In the genomic region with DNA sequence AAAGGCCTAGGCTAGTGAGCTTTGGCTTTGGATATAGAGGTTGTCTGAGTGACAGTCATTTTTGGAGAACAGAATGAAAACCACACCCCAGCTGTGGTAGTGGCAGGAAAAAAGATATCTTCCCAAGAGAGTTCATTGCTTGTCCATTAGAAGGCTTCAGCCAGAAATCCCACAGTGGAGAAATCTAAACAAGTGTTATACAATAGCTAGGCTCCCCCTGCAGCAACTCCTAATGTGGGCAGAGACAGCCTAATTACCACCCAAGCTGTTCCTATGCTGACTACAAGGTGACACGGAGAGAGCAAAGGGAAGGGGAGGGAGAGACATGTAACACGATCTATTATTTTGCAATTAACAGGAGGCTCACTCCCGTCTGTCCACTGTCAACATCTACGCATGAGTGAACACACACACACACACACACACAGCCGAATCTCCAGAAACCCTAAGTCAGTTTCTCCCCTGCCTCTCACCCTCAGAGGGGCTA, we compare ENCODE assay signal across 1 cellular context.
TF ChIP-seq lines count a peak whose summit lies in the region.

No MANE protein-coding gene starts in this region.

TF ChIP-seq in HEK293, 187 proteins besides CTCF, POLR2A, EP300 and RAD21 (continued from another document and continues in another):
- TF ChIP-seq, protein P1, sequence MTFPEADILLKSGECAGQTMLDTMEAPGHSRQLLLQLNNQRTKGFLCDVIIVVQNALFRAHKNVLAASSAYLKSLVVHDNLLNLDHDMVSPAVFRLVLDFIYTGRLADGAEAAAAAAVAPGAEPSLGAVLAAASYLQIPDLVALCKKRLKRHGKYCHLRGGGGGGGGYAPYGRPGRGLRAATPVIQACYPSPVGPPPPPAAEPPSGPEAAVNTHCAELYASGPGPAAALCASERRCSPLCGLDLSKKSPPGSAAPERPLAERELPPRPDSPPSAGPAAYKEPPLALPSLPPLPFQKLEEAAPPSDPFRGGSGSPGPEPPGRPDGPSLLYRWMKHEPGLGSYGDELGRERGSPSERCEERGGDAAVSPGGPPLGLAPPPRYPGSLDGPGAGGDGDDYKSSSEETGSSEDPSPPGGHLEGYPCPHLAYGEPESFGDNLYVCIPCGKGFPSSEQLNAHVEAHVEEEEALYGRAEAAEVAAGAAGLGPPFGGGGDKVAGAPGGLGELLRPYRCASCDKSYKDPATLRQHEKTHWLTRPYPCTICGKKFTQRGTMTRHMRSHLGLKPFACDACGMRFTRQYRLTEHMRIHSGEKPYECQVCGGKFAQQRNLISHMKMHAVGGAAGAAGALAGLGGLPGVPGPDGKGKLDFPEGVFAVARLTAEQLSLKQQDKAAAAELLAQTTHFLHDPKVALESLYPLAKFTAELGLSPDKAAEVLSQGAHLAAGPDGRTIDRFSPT (tag by site-specific recombination; IDR thresholded peaks at IDR 0.05): peak; percentile 63
- TF ChIP-seq FEZF1 (tag by site-specific recombination; IDR thresholded peaks at IDR 0.05) (peak; percentile 67), MZF1 (tag by site-specific recombination; IDR thresholded peaks at IDR 0.05; ENCODE audit: borderline replicate concordance) (peak; percentile 82), ZNF132 (tag by site-specific recombination; IDR thresholded peaks at IDR 0.05; ENCODE audit: borderline replicate concordance) (no peak), ZNF660 (tag by site-specific recombination; IDR thresholded peaks at IDR 0.05) (no peak), ZNF701 (tag by site-specific recombination; IDR thresholded peaks at IDR 0.05) (no peak), ZNF776 (tag by site-specific recombination; IDR thresholded peaks at IDR 0.05; ENCODE audit: borderline replicate concordance) (no peak), YY1 (tag by site-specific recombination; IDR thresholded peaks at IDR 0.05) (no peak), ZNF548 (tag by site-specific recombination; IDR thresholded peaks at IDR 0.05) (0 out of 2 replicates have a peak, but pooled peaks have one; percentile 51), ZNF23 (tag by site-specific recombination; IDR thresholded peaks at IDR 0.05; ENCODE audit: borderline replicate concordance) (no peak), ZNF561 (tag by site-specific recombination; IDR thresholded peaks at IDR 0.05; ENCODE audit: borderline replicate concordance) (0 out of 2 replicates have a peak, but pooled peaks have one; percentile 33), RBAK (tag by site-specific recombination; IDR thresholded peaks at IDR 0.05) (no peak), ZNF585B (tag by site-specific recombination; IDR thresholded peaks at IDR 0.05) (no peak), ZNF654 (tag by site-specific recombination; IDR thresholded peaks at IDR 0.05; ENCODE audit: low read depth) (no peak), BCL11A (tag by site-specific recombination; IDR thresholded peaks at IDR 0.05; ENCODE audit: low read depth) (0 out of 2 replicates have a peak, but pooled peaks have one; percentile 25), WT1 (tag by site-specific recombination; IDR thresholded peaks at IDR 0.05) (peak; percentile 99), ZNF544 (tag by site-specific recombination; IDR thresholded peaks at IDR 0.05) (no peak), ZNF423 (tag by site-specific recombination; IDR thresholded peaks at IDR 0.05) (no peak), ZFHX2 (tag by site-specific recombination; conservative IDR thresholded peaks at IDR 0.05) (peak; percentile 76), SP7 (tag by site-specific recombination; IDR thresholded peaks at IDR 0.05) (peak; percentile 96), OSR2 (tag by site-specific recombination; IDR thresholded peaks at IDR 0.05) (peak; percentile 82), ZNF366 (tag by site-specific recombination; conservative IDR thresholded peaks at IDR 0.05) (peak; percentile 38; the same call in 1 of the 2 replicates)
- TF ChIP-seq, protein P2, sequence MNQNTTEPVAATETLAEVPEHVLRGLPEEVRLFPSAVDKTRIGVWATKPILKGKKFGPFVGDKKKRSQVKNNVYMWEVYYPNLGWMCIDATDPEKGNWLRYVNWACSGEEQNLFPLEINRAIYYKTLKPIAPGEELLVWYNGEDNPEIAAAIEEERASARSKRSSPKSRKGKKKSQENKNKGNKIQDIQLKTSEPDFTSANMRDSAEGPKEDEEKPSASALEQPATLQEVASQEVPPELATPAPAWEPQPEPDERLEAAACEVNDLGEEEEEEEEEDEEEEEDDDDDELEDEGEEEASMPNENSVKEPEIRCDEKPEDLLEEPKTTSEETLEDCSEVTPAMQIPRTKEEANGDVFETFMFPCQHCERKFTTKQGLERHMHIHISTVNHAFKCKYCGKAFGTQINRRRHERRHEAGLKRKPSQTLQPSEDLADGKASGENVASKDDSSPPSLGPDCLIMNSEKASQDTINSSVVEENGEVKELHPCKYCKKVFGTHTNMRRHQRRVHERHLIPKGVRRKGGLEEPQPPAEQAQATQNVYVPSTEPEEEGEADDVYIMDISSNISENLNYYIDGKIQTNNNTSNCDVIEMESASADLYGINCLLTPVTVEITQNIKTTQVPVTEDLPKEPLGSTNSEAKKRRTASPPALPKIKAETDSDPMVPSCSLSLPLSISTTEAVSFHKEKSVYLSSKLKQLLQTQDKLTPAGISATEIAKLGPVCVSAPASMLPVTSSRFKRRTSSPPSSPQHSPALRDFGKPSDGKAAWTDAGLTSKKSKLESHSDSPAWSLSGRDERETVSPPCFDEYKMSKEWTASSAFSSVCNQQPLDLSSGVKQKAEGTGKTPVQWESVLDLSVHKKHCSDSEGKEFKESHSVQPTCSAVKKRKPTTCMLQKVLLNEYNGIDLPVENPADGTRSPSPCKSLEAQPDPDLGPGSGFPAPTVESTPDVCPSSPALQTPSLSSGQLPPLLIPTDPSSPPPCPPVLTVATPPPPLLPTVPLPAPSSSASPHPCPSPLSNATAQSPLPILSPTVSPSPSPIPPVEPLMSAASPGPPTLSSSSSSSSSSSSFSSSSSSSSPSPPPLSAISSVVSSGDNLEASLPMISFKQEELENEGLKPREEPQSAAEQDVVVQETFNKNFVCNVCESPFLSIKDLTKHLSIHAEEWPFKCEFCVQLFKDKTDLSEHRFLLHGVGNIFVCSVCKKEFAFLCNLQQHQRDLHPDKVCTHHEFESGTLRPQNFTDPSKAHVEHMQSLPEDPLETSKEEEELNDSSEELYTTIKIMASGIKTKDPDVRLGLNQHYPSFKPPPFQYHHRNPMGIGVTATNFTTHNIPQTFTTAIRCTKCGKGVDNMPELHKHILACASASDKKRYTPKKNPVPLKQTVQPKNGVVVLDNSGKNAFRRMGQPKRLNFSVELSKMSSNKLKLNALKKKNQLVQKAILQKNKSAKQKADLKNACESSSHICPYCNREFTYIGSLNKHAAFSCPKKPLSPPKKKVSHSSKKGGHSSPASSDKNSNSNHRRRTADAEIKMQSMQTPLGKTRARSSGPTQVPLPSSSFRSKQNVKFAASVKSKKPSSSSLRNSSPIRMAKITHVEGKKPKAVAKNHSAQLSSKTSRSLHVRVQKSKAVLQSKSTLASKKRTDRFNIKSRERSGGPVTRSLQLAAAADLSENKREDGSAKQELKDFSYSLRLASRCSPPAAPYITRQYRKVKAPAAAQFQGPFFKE (tag by site-specific recombination; IDR thresholded peaks at IDR 0.05; ENCODE audit: borderline replicate concordance): no peak
- TF ChIP-seq, protein P3, sequence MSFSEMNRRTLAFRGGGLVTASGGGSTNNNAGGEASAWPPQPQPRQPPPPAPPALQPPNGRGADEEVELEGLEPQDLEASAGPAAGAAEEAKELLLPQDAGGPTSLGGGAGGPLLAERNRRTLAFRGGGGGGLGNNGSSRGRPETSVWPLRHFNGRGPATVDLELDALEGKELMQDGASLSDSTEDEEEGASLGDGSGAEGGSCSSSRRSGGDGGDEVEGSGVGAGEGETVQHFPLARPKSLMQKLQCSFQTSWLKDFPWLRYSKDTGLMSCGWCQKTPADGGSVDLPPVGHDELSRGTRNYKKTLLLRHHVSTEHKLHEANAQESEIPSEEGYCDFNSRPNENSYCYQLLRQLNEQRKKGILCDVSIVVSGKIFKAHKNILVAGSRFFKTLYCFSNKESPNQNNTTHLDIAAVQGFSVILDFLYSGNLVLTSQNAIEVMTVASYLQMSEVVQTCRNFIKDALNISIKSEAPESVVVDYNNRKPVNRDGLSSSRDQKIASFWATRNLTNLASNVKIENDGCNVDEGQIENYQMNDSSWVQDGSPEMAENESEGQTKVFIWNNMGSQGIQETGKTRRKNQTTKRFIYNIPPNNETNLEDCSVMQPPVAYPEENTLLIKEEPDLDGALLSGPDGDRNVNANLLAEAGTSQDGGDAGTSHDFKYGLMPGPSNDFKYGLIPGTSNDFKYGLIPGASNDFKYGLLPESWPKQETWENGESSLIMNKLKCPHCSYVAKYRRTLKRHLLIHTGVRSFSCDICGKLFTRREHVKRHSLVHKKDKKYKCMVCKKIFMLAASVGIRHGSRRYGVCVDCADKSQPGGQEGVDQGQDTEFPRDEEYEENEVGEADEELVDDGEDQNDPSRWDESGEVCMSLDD (tag by site-specific recombination; IDR thresholded peaks at IDR 0.05): no peak
- TF ChIP-seq, protein P4, sequence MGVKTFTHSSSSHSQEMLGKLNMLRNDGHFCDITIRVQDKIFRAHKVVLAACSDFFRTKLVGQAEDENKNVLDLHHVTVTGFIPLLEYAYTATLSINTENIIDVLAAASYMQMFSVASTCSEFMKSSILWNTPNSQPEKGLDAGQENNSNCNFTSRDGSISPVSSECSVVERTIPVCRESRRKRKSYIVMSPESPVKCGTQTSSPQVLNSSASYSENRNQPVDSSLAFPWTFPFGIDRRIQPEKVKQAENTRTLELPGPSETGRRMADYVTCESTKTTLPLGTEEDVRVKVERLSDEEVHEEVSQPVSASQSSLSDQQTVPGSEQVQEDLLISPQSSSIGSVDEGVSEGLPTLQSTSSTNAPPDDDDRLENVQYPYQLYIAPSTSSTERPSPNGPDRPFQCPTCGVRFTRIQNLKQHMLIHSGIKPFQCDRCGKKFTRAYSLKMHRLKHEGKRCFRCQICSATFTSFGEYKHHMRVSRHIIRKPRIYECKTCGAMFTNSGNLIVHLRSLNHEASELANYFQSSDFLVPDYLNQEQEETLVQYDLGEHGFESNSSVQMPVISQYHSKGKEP (tag by site-specific recombination; IDR thresholded peaks at IDR 0.05): peak; percentile 73; the same call in 1 of the 2 replicates
- TF ChIP-seq, protein P5, sequence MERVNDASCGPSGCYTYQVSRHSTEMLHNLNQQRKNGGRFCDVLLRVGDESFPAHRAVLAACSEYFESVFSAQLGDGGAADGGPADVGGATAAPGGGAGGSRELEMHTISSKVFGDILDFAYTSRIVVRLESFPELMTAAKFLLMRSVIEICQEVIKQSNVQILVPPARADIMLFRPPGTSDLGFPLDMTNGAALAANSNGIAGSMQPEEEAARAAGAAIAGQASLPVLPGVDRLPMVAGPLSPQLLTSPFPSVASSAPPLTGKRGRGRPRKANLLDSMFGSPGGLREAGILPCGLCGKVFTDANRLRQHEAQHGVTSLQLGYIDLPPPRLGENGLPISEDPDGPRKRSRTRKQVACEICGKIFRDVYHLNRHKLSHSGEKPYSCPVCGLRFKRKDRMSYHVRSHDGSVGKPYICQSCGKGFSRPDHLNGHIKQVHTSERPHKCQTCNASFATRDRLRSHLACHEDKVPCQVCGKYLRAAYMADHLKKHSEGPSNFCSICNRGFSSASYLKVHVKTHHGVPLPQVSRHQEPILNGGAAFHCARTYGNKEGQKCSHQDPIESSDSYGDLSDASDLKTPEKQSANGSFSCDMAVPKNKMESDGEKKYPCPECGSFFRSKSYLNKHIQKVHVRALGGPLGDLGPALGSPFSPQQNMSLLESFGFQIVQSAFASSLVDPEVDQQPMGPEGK (tag by site-specific recombination; IDR thresholded peaks at IDR 0.05): peak; percentile 51; the same call in 1 of the 2 replicates
- TF ChIP-seq, protein P6, sequence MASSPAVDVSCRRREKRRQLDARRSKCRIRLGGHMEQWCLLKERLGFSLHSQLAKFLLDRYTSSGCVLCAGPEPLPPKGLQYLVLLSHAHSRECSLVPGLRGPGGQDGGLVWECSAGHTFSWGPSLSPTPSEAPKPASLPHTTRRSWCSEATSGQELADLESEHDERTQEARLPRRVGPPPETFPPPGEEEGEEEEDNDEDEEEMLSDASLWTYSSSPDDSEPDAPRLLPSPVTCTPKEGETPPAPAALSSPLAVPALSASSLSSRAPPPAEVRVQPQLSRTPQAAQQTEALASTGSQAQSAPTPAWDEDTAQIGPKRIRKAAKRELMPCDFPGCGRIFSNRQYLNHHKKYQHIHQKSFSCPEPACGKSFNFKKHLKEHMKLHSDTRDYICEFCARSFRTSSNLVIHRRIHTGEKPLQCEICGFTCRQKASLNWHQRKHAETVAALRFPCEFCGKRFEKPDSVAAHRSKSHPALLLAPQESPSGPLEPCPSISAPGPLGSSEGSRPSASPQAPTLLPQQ (tag by site-specific recombination; IDR thresholded peaks at IDR 0.05): 0 out of 2 replicates have a peak, but pooled peaks have one; percentile 37
- TF ChIP-seq, protein P7, sequence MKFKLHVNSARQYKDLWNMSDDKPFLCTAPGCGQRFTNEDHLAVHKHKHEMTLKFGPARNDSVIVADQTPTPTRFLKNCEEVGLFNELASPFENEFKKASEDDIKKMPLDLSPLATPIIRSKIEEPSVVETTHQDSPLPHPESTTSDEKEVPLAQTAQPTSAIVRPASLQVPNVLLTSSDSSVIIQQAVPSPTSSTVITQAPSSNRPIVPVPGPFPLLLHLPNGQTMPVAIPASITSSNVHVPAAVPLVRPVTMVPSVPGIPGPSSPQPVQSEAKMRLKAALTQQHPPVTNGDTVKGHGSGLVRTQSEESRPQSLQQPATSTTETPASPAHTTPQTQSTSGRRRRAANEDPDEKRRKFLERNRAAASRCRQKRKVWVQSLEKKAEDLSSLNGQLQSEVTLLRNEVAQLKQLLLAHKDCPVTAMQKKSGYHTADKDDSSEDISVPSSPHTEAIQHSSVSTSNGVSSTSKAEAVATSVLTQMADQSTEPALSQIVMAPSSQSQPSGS (tag by site-specific recombination; IDR thresholded peaks at IDR 0.05; ENCODE audit: low read depth): no peak
- TF ChIP-seq, protein P8, sequence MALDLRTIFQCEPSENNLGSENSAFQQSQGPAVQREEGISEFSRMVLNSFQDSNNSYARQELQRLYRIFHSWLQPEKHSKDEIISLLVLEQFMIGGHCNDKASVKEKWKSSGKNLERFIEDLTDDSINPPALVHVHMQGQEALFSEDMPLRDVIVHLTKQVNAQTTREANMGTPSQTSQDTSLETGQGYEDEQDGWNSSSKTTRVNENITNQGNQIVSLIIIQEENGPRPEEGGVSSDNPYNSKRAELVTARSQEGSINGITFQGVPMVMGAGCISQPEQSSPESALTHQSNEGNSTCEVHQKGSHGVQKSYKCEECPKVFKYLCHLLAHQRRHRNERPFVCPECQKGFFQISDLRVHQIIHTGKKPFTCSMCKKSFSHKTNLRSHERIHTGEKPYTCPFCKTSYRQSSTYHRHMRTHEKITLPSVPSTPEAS (tag by site-specific recombination; IDR thresholded peaks at IDR 0.05): peak; percentile 80
- TF ChIP-seq, protein P9, sequence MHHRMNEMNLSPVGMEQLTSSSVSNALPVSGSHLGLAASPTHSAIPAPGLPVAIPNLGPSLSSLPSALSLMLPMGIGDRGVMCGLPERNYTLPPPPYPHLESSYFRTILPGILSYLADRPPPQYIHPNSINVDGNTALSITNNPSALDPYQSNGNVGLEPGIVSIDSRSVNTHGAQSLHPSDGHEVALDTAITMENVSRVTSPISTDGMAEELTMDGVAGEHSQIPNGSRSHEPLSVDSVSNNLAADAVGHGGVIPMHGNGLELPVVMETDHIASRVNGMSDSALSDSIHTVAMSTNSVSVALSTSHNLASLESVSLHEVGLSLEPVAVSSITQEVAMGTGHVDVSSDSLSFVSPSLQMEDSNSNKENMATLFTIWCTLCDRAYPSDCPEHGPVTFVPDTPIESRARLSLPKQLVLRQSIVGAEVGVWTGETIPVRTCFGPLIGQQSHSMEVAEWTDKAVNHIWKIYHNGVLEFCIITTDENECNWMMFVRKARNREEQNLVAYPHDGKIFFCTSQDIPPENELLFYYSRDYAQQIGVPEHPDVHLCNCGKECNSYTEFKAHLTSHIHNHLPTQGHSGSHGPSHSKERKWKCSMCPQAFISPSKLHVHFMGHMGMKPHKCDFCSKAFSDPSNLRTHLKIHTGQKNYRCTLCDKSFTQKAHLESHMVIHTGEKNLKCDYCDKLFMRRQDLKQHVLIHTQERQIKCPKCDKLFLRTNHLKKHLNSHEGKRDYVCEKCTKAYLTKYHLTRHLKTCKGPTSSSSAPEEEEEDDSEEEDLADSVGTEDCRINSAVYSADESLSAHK (tag by site-specific recombination; IDR thresholded peaks at IDR 0.05): peak; percentile 38; the same call in 1 of the 2 replicates
